In the genomic region with DNA sequence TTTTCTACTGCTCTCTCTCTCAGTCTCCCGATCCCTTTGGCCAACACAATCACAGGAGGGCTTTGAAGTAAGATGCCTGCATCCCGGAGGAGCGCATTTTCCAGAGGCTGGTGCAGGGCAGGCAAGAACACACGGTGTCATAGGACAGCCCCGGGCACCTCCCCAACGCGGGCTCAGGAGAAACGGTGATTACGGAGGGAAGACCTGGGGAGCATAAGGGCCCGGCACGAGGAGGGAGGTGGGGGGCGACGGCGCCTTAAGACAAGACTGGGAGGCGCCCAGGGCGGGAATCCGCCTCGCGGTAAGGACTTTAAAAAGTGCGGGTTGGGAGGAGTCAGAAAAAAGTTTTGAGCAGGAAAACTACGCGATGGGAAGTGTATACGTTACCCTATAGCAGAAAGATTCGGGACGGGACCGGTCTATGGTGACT, we compare ENCODE assay signal across 1 cellular context.
TF ChIP-seq lines count a peak whose summit lies in the region.

No MANE protein-coding gene starts in this region.

TF ChIP-seq in IMR-90, 13 proteins besides CTCF, POLR2A, EP300 and RAD21:
- TF ChIP-seq MXI1 (IDR thresholded peaks at IDR 0.05; ENCODE audit: borderline replicate concordance, low read depth, low read length) (no peak), NFE2L2 (IDR thresholded peaks at IDR 0.05; ENCODE audit: low read depth, low read length) (no peak), BHLHE40 (IDR thresholded peaks at IDR 0.05; ENCODE audit: low read depth, low read length) (no peak), FOS (IDR thresholded peaks at IDR 0.05; ENCODE audit: low read depth, low read length) (no peak), CHD1 (IDR thresholded peaks at IDR 0.05; ENCODE audit: low read depth, low read length) (no peak)
